21 cellular contexts compared by ENCODE assay signal in genomic region chr1:177278626-177279390, GRCh38.
DNase-seq lines count a peak whose midpoint lies in the region; FAIRE-seq and TF ChIP-seq lines count a peak whose summit lies in the region.
"Had no signal": no experiment of that assay in that cellular context is flagged by ENCODE, and none has a peak within 500 bp of the region (broad histone marks: within the 10 kb centered on the region; RNA-seq: fewer than 3 reads in every experiment).

No MANE protein-coding gene starts in this region.

- no peak overlapping the region for H2BK12ac ChIP-seq in H1 (ENCODE audit: low read depth, low read length)
- H2BK12ac ChIP-seq in mesenchymal stem cell (ENCODE audit: low read length in 2 of 2) = no peak overlapping the region

- no peak overlapping the region for H3K18ac ChIP-seq in H1 (ENCODE audit: extremely low read depth, low read length)
- no peak overlapping the region for H3K18ac ChIP-seq in mesenchymal stem cell (ENCODE audit: low read depth in 1 of 2, low read length in 2 of 2)

- H3K9me3 Mint-ChIP-seq in type B pancreatic cell = no peaks in the 10 kb centered on the region
- H3K9me3 Mint-ChIP-seq: CD8-positive, alpha-beta T cell had no signal

- H3K9me3 ChIP-seq in H1 (ENCODE audit: insufficient read depth in 2 of 2, low read depth in 1 of 2, low read length in 1 of 2) = no peaks in the 10 kb centered on the region
- no peaks in the 10 kb centered on the region for H3K9me3 ChIP-seq in mesenchymal stem cell (ENCODE audit: control insufficient read depth, low read length)
- H3K9me3 ChIP-seq: heart right ventricle, right atrium auricular region had no signal

- TF ChIP-seq CTCF in RWPE1 (conservative IDR thresholded peaks at IDR 0.05; ENCODE audit: low read depth) (no peak), H1 (IDR thresholded peaks at IDR 0.05; ENCODE audit: control extremely low read depth in 1 of 3, insufficient read depth in 1 of 3, low read depth in 1 of 3, low read length in 3 of 3) (peak; percentile 31 to 35 (median 32); a peak in 3 of 4 replicates), type B pancreatic cell (conservative IDR thresholded peaks at IDR 0.05) (no peak)

- H3K79me1 ChIP-seq in H1 (ENCODE audit: low read depth, low read length) (no peaks in the 10 kb centered on the region), mesenchymal stem cell (replicated peaks; ENCODE audit: low read length, poor library complexity, severe bottlenecking) (no peaks in the 10 kb centered on the region)

- no peak overlapping the region for H2AFZ ChIP-seq in H1 (ENCODE audit: low read length)
- H2AFZ ChIP-seq in mesenchymal stem cell (ENCODE audit: low read depth, low read length) = no peak overlapping the region

- no peaks in the 10 kb centered on the region for H3K79me2 ChIP-seq in H1 (ENCODE audit: control insufficient read depth in 1 of 2, insufficient read depth in 2 of 2, low read length in 2 of 2)

- H4K91ac ChIP-seq in H1 (replicated peaks; ENCODE audit: insufficient read length, low read length) (no peak overlapping the region), mesenchymal stem cell (ENCODE audit: low read length) (no peak overlapping the region)

- H3K14ac ChIP-seq in H1 (ENCODE audit: insufficient read length) = no peak overlapping the region
- H3K14ac ChIP-seq in mesenchymal stem cell (ENCODE audit: low read length in 2 of 2) = no peak overlapping the region

- POLR2A ChIA-PET in RWPE1 (lab: Yijun Ruan, JAX; ENCODE audit: low non-redundant PET) = no interaction called here
- POLR2A ChIA-PET in H1 (lab: Charles Lee; ENCODE audit: partially characterized antibody) = no interaction called here

- H2AK5ac ChIP-seq in H1 (ENCODE audit: low read depth, low read length) (no peak overlapping the region), mesenchymal stem cell (ENCODE audit: low read length, severe bottlenecking) (no peak overlapping the region)

- H3K27ac ChIP-seq in RWPE1 (no peak overlapping the region), H1 (ENCODE audit: low read depth, low read length) (no peak overlapping the region), mesenchymal stem cell (ENCODE audit: low read length, poor library complexity, severe bottlenecking) (no peak overlapping the region)
- H3K27ac ChIP-seq: heart right ventricle, right atrium auricular region had no signal

- CTCF ChIA-PET in RWPE1 (lab: Yijun Ruan, JAX) = no interaction called here
- CTCF ChIA-PET in H1 (lab: Charles Lee; ENCODE audit: partially characterized antibody) = interaction anchor here (0.8 to 5.4 kb wide), 6 partner anchors 13 to 374 kb away, joined by 3 to 34 read pairs (median 4); no protein-coding TSS in a partner anchor

- H3K27me3 Mint-ChIP-seq in type B pancreatic cell = peaks cover 3% of the 10 kb centered on the region
- H3K27me3 Mint-ChIP-seq: T-helper 17 cell had no signal

- TF ChIP-seq RAD21 in H1 (IDR thresholded peaks at IDR 0.05 in 1 of 2, conservative IDR thresholded peaks at IDR 0.05 in 1 of 2; ENCODE audit: low read depth in 2 of 2, low read length in 2 of 2) = peak; percentile 5 to 33; a peak in 1 of 4 replicates

- H3K4me1 Mint-ChIP-seq in type B pancreatic cell (ENCODE audit: unreplicated experiment) = peaks cover 5% of the 10 kb centered on the region
- H3K4me1 Mint-ChIP-seq: T-helper 17 cell had no signal

- no peak overlapping the region for H3K4me2 ChIP-seq in H1 (ENCODE audit: insufficient read depth in 1 of 2, low read depth in 2 of 2, low read length in 2 of 2)
- no peak overlapping the region for H3K4me2 ChIP-seq in mesenchymal stem cell (ENCODE audit: low read length, poor library complexity, severe bottlenecking)

- H3K4me3 Mint-ChIP-seq in type B pancreatic cell = no peak overlapping the region
- H3K4me3 Mint-ChIP-seq: CD8-positive, alpha-beta T cell; T-helper 17 cell had no signal

- no peaks in the 10 kb centered on the region for H3K23me2 ChIP-seq in H1 (ENCODE audit: low read depth, low read length)

- H3K4me3 ChIP-seq in H1 (ENCODE audit: extremely low read depth in 1 of 4, insufficient read depth in 2 of 4, low read depth in 3 of 4, low read length in 4 of 4) (no peak overlapping the region), mesenchymal stem cell (ENCODE audit: insufficient read depth in 1 of 2, low read depth in 1 of 2, low read length in 2 of 2) (no peak overlapping the region)
- H3K4me3 ChIP-seq: heart right ventricle, right atrium auricular region had no signal

- DNase-seq in ELR (ENCODE audit: low read depth) (peak; percentile 4), RWPE1 (ENCODE audit: low spot score) (peak; percentile 23), H1 (ENCODE audit: low read depth in 1 of 2, low spot score in 2 of 2) (no peak), mesenchymal stem cell (peak; percentile 41), type B pancreatic cell (ENCODE audit: extremely low spot score, unreplicated experiment) (no peak)
- no peak for DNase-seq in activated CD4-positive, alpha-beta T cell treated with anti-CD3 and anti-CD28 coated beads for 4 hours
- DNase-seq in stimulated activated CD4-positive, alpha-beta T cell treated with anti-CD3 and anti-CD28 coated beads, Interleukin-2, amount 100 ng/mL, for 48 hours = no peak
- no peak for DNase-seq in effector CD8-positive, alpha-beta T cell (lab: John Stamatoyannopoulos, UW)
- DNase-seq: activated CD4-positive, CD25-positive, alpha-beta regulatory T cell; aorta; CD8-positive, alpha-beta T cell; heart right ventricle; islet precursor cell; midbrain; NCI-H2029; NCI-H510A treated with DMSO at 0.1 percent for 48 hours; SIG-M5; T-helper 17 cell had no signal

- 92% methylated on average over 10 of the region's 10 CpGs; no CpG with 5 or more reads in 1 of the 2 experiments for WGBS in H1 (ENCODE audit: extremely low coverage in 1 of 2, insufficient coverage in 1 of 2, insufficient read length in 1 of 2, insufficient replicate concordance in 2 of 2, low coverage in 1 of 2, low lambda C conversion rate in 2 of 2, missing lambda C conversion rate in 1 of 2), 2 experiments
- WGBS in mesenchymal stem cell = 97% methylated on average over 8 of the region's 10 CpGs

- H3K4me1 ChIP-seq in H1 (replicated peaks in 1 of 4; ENCODE audit: control insufficient read depth in 3 of 4, insufficient read depth in 4 of 4, low read length in 3 of 4) (peaks cover 0 to 3% (median 0%) of the 10 kb centered on the region in 4 experiments; a peak in 1 of 7 replicates), mesenchymal stem cell (ENCODE audit: control insufficient read depth, insufficient read depth, low read depth, low read length) (peaks cover 9% of the 10 kb centered on the region)

- H2BK20ac ChIP-seq in H1 (ENCODE audit: low read length) = no peak overlapping the region

- H2BK15ac ChIP-seq in H1 (ENCODE audit: low read length) = no peak overlapping the region
- no peak overlapping the region for H2BK15ac ChIP-seq in mesenchymal stem cell (ENCODE audit: low read depth, poor library complexity, severe bottlenecking)

- H4K5ac ChIP-seq in H1 (ENCODE audit: insufficient read length, low read depth, low read length) = no peak overlapping the region

- no peak for TF ChIP-seq EP300 in H1 (IDR thresholded peaks at IDR 0.05; ENCODE audit: borderline replicate concordance in 1 of 2, low read depth in 2 of 2, low read length in 2 of 2)

- no peak overlapping the region for H3K56ac ChIP-seq in H1 (replicated peaks; ENCODE audit: insufficient read length, low read depth, low read length)

- H3K36me3 ChIP-seq in H1 (ENCODE audit: control insufficient read depth in 2 of 4, insufficient read depth in 4 of 4, low read length in 3 of 4) = no peaks in the 10 kb centered on the region
- H3K36me3 ChIP-seq in mesenchymal stem cell (ENCODE audit: control insufficient read depth in 1 of 2, insufficient read depth in 2 of 2, low read depth in 1 of 2, low read length in 2 of 2) = no peaks in the 10 kb centered on the region
- H3K36me3 ChIP-seq: heart right ventricle, right atrium auricular region had no signal

- H3K4ac ChIP-seq in H1 (replicated peaks; ENCODE audit: insufficient read length, low read depth, low read length) (no peak overlapping the region), mesenchymal stem cell (ENCODE audit: low read depth in 1 of 2, low read length in 2 of 2) (no peak overlapping the region)

- no peak for TF ChIP-seq POLR2A in H1 (IDR thresholded peaks at IDR 0.05; ENCODE audit: control extremely low read depth in 1 of 2, low read depth in 2 of 2, low read length in 2 of 2)

- H4K8ac ChIP-seq in H1 (ENCODE audit: extremely low read depth, insufficient read depth, low read length) (no peak overlapping the region), mesenchymal stem cell (ENCODE audit: low read length) (no peak overlapping the region)

- no peak for FAIRE-seq in H1 (lab: Jason Lieb, UNC)
- FAIRE-seq: urothelium cell line had no signal

- no peak overlapping the region for H2BK120ac ChIP-seq in H1 (replicated peaks; ENCODE audit: low read depth, low read length)
- H2BK120ac ChIP-seq in mesenchymal stem cell (ENCODE audit: low read depth, low read length) = no peak overlapping the region

- no peak overlapping the region for H2BK5ac ChIP-seq in H1 (ENCODE audit: low read depth, low read length)
- no peak overlapping the region for H2BK5ac ChIP-seq in mesenchymal stem cell (ENCODE audit: low read depth, low read length, poor library complexity, severe bottlenecking)

- H3K27me3 ChIP-seq in H1 (replicated peaks in 1 of 4; ENCODE audit: control insufficient read depth in 3 of 4, extremely low read depth in 1 of 4, insufficient read depth in 3 of 4, low read length in 3 of 4) (no peaks in the 10 kb centered on the region), mesenchymal stem cell (ENCODE audit: control insufficient read depth in 1 of 2, insufficient read depth in 1 of 2, low read length in 2 of 2) (peaks cover 0 to 43% of the 10 kb centered on the region in 2 experiments)
- H3K27me3 ChIP-seq: heart right ventricle, right atrium auricular region had no signal

- H3K23ac ChIP-seq in H1 (ENCODE audit: insufficient read length) (no peak overlapping the region), mesenchymal stem cell (ENCODE audit: low read length in 2 of 2) (no peak overlapping the region)

- no peaks in the 10 kb centered on the region for H4K20me1 ChIP-seq in H1 (replicated peaks in 1 of 2; ENCODE audit: control insufficient read depth in 1 of 2, insufficient read depth in 2 of 2, low read length in 2 of 2)

- H3K36me3 Mint-ChIP-seq in type B pancreatic cell = peaks cover 7% of the 10 kb centered on the region
- H3K36me3 Mint-ChIP-seq: CD8-positive, alpha-beta T cell had no signal

- H3K9ac ChIP-seq in H1 (replicated peaks in 1 of 4; ENCODE audit: extremely low read depth in 1 of 4, low read depth in 3 of 4, low read length in 3 of 4) (no peak overlapping the region), mesenchymal stem cell (ENCODE audit: low read length) (no peak overlapping the region)

- no peak overlapping the region for H3K27ac Mint-ChIP-seq in type B pancreatic cell
- H3K27ac Mint-ChIP-seq: activated T-helper 2 cell treated with anti-CD3 and anti-CD28 coated beads, Interferon-gamma antibody, Interleukin-2, Interleukin-4, amounts not matched to agents 10 μg/mL and 5 μg/mL and 100 μg/mL, durations not matched to agents 14 hours and 24 hours and 36 hours; CD8-positive, alpha-beta T cell; T-helper 17 cell had no signal

TF ChIP-seq in H1, 55 proteins besides CTCF, POLR2A, EP300 and RAD21 (continues in another document):
- TF ChIP-seq PHF8 (conservative IDR thresholded peaks at IDR 0.05; ENCODE audit: low read depth, low read length) (no peak), RXRA (IDR thresholded peaks at IDR 0.05; ENCODE audit: insufficient read depth, low read depth, low read length) (no peak), TAF1 (IDR thresholded peaks at IDR 0.05; ENCODE audit: low read depth, low read length) (no peak)

Comparison
In these comparisons a context has a peak if more than half of its experiments do, and no peak if none do; other contexts are left out.
1. DNase-seq: peak in ELR (single experiment), RWPE1 (single experiment) and mesenchymal stem cell (single experiment); none in H1 (0 of 2), activated CD4-positive, alpha-beta T cell treated with anti-CD3 and anti-CD28 coated beads for 4 hours (0 of 2), stimulated activated CD4-positive, alpha-beta T cell treated with anti-CD3 and anti-CD28 coated beads, Interleukin-2, amount 100 ng/mL, for 48 hours (0 of 2), type B pancreatic cell (single experiment) and effector CD8-positive, alpha-beta T cell (single experiment).
2. CTCF ChIP-seq: peak in H1 (3 of 3); none in RWPE1 (single experiment) and type B pancreatic cell (single experiment).